In genomic region chr3:72818915-72819314, GRCh38 we compare ENCODE assay signal across 1 cellular context.
TF ChIP-seq lines count a peak whose summit lies in the region.

No MANE protein-coding gene starts in this region.

TF ChIP-seq in SK-N-SH treated with all-trans-retinoic acid at 6 μM for 48 hours, 23 proteins besides CTCF, POLR2A, EP300 and RAD21 (continued from another document):
- TF ChIP-seq, protein P1, sequence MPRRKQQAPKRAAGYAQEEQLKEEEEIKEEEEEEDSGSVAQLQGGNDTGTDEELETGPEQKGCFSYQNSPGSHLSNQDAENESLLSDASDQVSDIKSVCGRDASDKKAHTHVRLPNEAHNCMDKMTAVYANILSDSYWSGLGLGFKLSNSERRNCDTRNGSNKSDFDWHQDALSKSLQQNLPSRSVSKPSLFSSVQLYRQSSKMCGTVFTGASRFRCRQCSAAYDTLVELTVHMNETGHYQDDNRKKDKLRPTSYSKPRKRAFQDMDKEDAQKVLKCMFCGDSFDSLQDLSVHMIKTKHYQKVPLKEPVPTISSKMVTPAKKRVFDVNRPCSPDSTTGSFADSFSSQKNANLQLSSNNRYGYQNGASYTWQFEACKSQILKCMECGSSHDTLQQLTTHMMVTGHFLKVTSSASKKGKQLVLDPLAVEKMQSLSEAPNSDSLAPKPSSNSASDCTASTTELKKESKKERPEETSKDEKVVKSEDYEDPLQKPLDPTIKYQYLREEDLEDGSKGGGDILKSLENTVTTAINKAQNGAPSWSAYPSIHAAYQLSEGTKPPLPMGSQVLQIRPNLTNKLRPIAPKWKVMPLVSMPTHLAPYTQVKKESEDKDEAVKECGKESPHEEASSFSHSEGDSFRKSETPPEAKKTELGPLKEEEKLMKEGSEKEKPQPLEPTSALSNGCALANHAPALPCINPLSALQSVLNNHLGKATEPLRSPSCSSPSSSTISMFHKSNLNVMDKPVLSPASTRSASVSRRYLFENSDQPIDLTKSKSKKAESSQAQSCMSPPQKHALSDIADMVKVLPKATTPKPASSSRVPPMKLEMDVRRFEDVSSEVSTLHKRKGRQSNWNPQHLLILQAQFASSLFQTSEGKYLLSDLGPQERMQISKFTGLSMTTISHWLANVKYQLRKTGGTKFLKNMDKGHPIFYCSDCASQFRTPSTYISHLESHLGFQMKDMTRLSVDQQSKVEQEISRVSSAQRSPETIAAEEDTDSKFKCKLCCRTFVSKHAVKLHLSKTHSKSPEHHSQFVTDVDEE (CRISPR knock-in tag; IDR thresholded peaks at IDR 0.05), result no peak
- TF ChIP-seq GLIS3 (CRISPR knock-in tag; IDR thresholded peaks at IDR 0.05), result no peak
TF ChIP-seq in SK-N-SH treated with all-trans-retinoic acid at 6 μM for 48 hours: peak in this region for 0.
